In genomic region chr2:10006248-10007147, GRCh38 we compare ENCODE assay signal across 9 cellular contexts. TPM values are rescaled to one million over a fixed set of nuclear protein-coding genes. Genes with fewer than 3 reads are reported as not detected.
DNase-seq lines count a peak whose midpoint lies in the region; ATAC-seq and TF ChIP-seq lines count a peak whose summit lies in the region.
"Had no signal": no experiment of that assay in that cellular context is flagged by ENCODE, and none has a peak within 500 bp of the region (broad histone marks: within the 10 kb centered on the region; RNA-seq: fewer than 3 reads in every experiment).

No MANE protein-coding gene starts in this region.

- H3K4me3 Mint-ChIP-seq in H9: no peak overlapping the region

- H2BK20ac ChIP-seq in H9 (ENCODE audit: low read depth, low read length, poor library complexity, severe bottlenecking): no peak overlapping the region

- no peaks in the 10 kb centered on the region for H3K79me1 ChIP-seq in H9 (ENCODE audit: insufficient read depth, low read depth, low read length, poor library complexity, severe bottlenecking)

- no peak for DNase-seq in H9
- DNase-seq in RWPE2 (ENCODE audit: low spot score): no peak
- peak; percentile 62 to 86 (median 80) for DNase-seq in right cardiac atrium
- DNase-seq in smooth muscle cell (lab: John Stamatoyannopoulos, UW; ENCODE audit: unreplicated experiment): no peak
- no peak for DNase-seq in NK-92 (lab: John Stamatoyannopoulos, UW; ENCODE audit: unreplicated experiment)
- DNase-seq in DMS 273 treated with DMSO at 0.1 percent for 48 hours (lab: John Stamatoyannopoulos, UW): no peak
- no peak for DNase-seq in NCI-H187 treated with DMSO at 0.1 percent for 48 hours (lab: John Stamatoyannopoulos, UW)
- DNase-seq: NCI-H510A treated with DMSO at 0.1 percent for 48 hours had no signal

- TF ChIP-seq CTCF in H9 (conservative IDR thresholded peaks at IDR 0.05): no peak
- no peak for TF ChIP-seq CTCF in RWPE2 (IDR thresholded peaks at IDR 0.05; ENCODE audit: poor library complexity, severe bottlenecking)
- no peak for TF ChIP-seq CTCF in smooth muscle cell (IDR thresholded peaks at IDR 0.05; ENCODE audit: borderline replicate concordance, insufficient read depth, poor library complexity, severe bottlenecking)

- H2AK5ac ChIP-seq in H9 (ENCODE audit: insufficient read length, low read length): no peak overlapping the region

- no peaks in the 10 kb centered on the region for H3K27me3 ChIP-seq in H9 (ENCODE audit: insufficient read depth, low read length)
- H3K27me3 ChIP-seq in RWPE2 (ENCODE audit: insufficient read depth, poor library complexity, severe bottlenecking): no peaks in the 10 kb centered on the region
- H3K27me3 ChIP-seq in right cardiac atrium (ENCODE audit: control insufficient read depth, insufficient read depth): no peaks in the 10 kb centered on the region
- H3K27me3 ChIP-seq in smooth muscle cell (ENCODE audit: low read depth): no peaks in the 10 kb centered on the region

- H2BK5ac ChIP-seq in H9 (ENCODE audit: insufficient read length, low read length): no peak overlapping the region

- H3K9ac ChIP-seq in H9 (ENCODE audit: extremely low read depth, insufficient read length, low read length): no peak overlapping the region
- H3K9ac ChIP-seq in smooth muscle cell (ENCODE audit: low read depth): no peak overlapping the region

- H3F3A ChIP-seq in smooth muscle cell (ENCODE audit: low read depth): no peaks in the 10 kb centered on the region

- H3K4me1 Mint-ChIP-seq in H9: peaks cover 2 to 7% of the 10 kb centered on the region in 2 experiments

- H2BK120ac ChIP-seq in H9 (ENCODE audit: low read depth, low read length, poor library complexity, severe bottlenecking): no peak overlapping the region

- H3K27ac Mint-ChIP-seq in H9: no peak overlapping the region

- no peak overlapping the region for H2BK12ac ChIP-seq in H9 (ENCODE audit: insufficient read length, low read depth, low read length)

- H3K36me3 Mint-ChIP-seq in H9 (ENCODE audit: insufficient read depth in 1 of 3, low read depth in 3 of 3): no peaks in the 10 kb centered on the region

- H3K4ac ChIP-seq in H9 (ENCODE audit: low read depth, low read length): no peak overlapping the region

- ATAC-seq in RWPE2 (ENCODE audit: low read depth) (0 out of 3 replicates have a peak, but pooled peaks have one; percentile 27), right cardiac atrium (peak; percentile 70 to 79), GM18870 (IDR thresholded peaks at IDR 0.05; ENCODE audit: unreplicated experiment) (no peak)

- H4K5ac ChIP-seq in H9 (ENCODE audit: insufficient read length, low read depth, low read length): no peak overlapping the region

- H3K9me3 ChIP-seq in H9 (ENCODE audit: control insufficient read depth, low read depth, low read length) (no peaks in the 10 kb centered on the region), RWPE2 (ENCODE audit: severe bottlenecking) (no peaks in the 10 kb centered on the region), right cardiac atrium (ENCODE audit: control insufficient read depth, low read length) (no peaks in the 10 kb centered on the region), smooth muscle cell (replicated peaks; ENCODE audit: low read depth) (no peaks in the 10 kb centered on the region)

- H3K56ac ChIP-seq in H9 (ENCODE audit: insufficient read length, low read depth, low read length): no peak overlapping the region

- H3K79me2 ChIP-seq in H9 (ENCODE audit: insufficient read depth, low read length): no peaks in the 10 kb centered on the region
- no peaks in the 10 kb centered on the region for H3K79me2 ChIP-seq in smooth muscle cell (ENCODE audit: low read depth)

- no peak overlapping the region for H3K18ac ChIP-seq in H9 (ENCODE audit: insufficient read length, low read depth, low read length)

- H4K8ac ChIP-seq in H9 (replicated peaks; ENCODE audit: insufficient read length, low read depth, low read length): no peak overlapping the region

- no peak overlapping the region for H3K27ac ChIP-seq in H9 (ENCODE audit: insufficient read length, low read depth, low read length)
- no peak overlapping the region for H3K27ac ChIP-seq in RWPE2 (ENCODE audit: poor library complexity, severe bottlenecking)
- H3K27ac ChIP-seq in right cardiac atrium (ENCODE audit: low read length): no peak overlapping the region
- no peak overlapping the region for H3K27ac ChIP-seq in smooth muscle cell (ENCODE audit: low read depth)

- H3K4me3 ChIP-seq in RWPE2 (ENCODE audit: severe bottlenecking) (no peak overlapping the region), right cardiac atrium (ENCODE audit: low read length) (no peak overlapping the region), smooth muscle cell (no peak overlapping the region)

- H4K20me1 ChIP-seq in H9 (ENCODE audit: control insufficient read depth, insufficient read depth, insufficient read length) (no peaks in the 10 kb centered on the region), smooth muscle cell (ENCODE audit: low read depth) (no peaks in the 10 kb centered on the region)

- H3K23me2 ChIP-seq in H9 (ENCODE audit: insufficient read length, low read depth, low read length, poor library complexity, severe bottlenecking): no peaks in the 10 kb centered on the region

- H3K36me3 ChIP-seq in RWPE2 (ENCODE audit: low read depth) (no peaks in the 10 kb centered on the region), smooth muscle cell (ENCODE audit: low read depth) (no peaks in the 10 kb centered on the region)

- no peak overlapping the region for H3K23ac ChIP-seq in H9 (ENCODE audit: insufficient read length, low read depth, low read length)

- WGBS in H9 (ENCODE audit: extremely low coverage, insufficient read length, low lambda C conversion rate): no CpG with 5 or more reads among the region's 62 CpGs
- WGBS in right cardiac atrium: 64% methylated on average over 62 of the region's 62 CpGs
- WGBS in smooth muscle cell (ENCODE audit: low lambda C conversion rate): 86% methylated on average over 54 of the region's 62 CpGs

- no peak overlapping the region for H2BK15ac ChIP-seq in H9 (ENCODE audit: low read depth, low read length)

- intact Hi-C loops in right cardiac atrium (cut with DNase I): no loop called here

- H3K9me3 Mint-ChIP-seq in H9: no peaks in the 10 kb centered on the region

- no peaks in the 10 kb centered on the region; the same call in 1 of the 2 replicates for H3K4me1 ChIP-seq in H9 (ENCODE audit: insufficient read depth, low read length)
- no peaks in the 10 kb centered on the region for H3K4me1 ChIP-seq in RWPE2 (ENCODE audit: insufficient read depth, poor library complexity, severe bottlenecking)
- peaks cover 9% of the 10 kb centered on the region for H3K4me1 ChIP-seq in right cardiac atrium (ENCODE audit: control insufficient read depth, insufficient read depth, low read length)
- peaks cover 6% of the 10 kb centered on the region for H3K4me1 ChIP-seq in smooth muscle cell (ENCODE audit: low read depth)

- no peaks in the 10 kb centered on the region; the same call in 1 of the 2 replicates for H3K27me3 Mint-ChIP-seq in H9 (ENCODE audit: low read depth)

- no peak overlapping the region for H3T11ph ChIP-seq in H9 (ENCODE audit: low read length)

- no peak overlapping the region for H4K91ac ChIP-seq in H9 (ENCODE audit: insufficient read length, low read depth, low read length)

- peak overlapping the region; percentile 8; the same call in 1 of the 2 replicates for H3K14ac ChIP-seq in H9 (ENCODE audit: insufficient read depth, low read length)

- H2AFZ ChIP-seq in H9 (ENCODE audit: low read length): no peak overlapping the region
- no peak overlapping the region for H2AFZ ChIP-seq in smooth muscle cell (ENCODE audit: low read depth)

- H3K4me2 ChIP-seq in H9 (ENCODE audit: insufficient read depth, insufficient read length, low read length) (no peak overlapping the region), smooth muscle cell (peak overlapping the region; percentile 36)

RNA-seq across cellular contexts. Expression of gene KLF11, which starts 36.9 kb away (rescaled TPM):
- total RNA-seq in H9 (2021): 15.5 and 18.1 TPM in 2 replicates
- 10 to 100 TPM; 24.0 to 42.4 (median 26.2) TPM for total RNA-seq in right cardiac atrium
- polyA plus RNA-seq in right cardiac atrium: 9.8 TPM
- 12.7 and 15.3 TPM in 2 replicates for total RNA-seq in smooth muscle cell
- 9.9 and 11.7 TPM in 2 replicates for polyA plus RNA-seq in smooth muscle cell

RNA-seq across cellular contexts. Expression of gene GRHL1, which starts 55.0 kb away (rescaled TPM):
- total RNA-seq in H9 (2021): 2.5 and 2.8 TPM in 2 replicates
- 1 to 10 TPM; 2.5 to 5.7 (median 2.7) TPM for total RNA-seq in right cardiac atrium
- 0.81 TPM for polyA plus RNA-seq in right cardiac atrium
- 21.4 and 26.8 TPM in 2 replicates for total RNA-seq in smooth muscle cell
- polyA plus RNA-seq in smooth muscle cell: 2.0 and 7.9 TPM in 2 replicates

Comparison
In these comparisons a context has a peak if more than half of its experiments do, and no peak if none do; other contexts are left out.
1. DNase-seq: peak in right cardiac atrium (3 of 3); none in H9 (single experiment), RWPE2 (single experiment), smooth muscle cell (single experiment), NK-92 (single experiment), DMS 273 treated with DMSO at 0.1 percent for 48 hours (single experiment) and NCI-H187 treated with DMSO at 0.1 percent for 48 hours (single experiment).